In the genomic region with DNA sequence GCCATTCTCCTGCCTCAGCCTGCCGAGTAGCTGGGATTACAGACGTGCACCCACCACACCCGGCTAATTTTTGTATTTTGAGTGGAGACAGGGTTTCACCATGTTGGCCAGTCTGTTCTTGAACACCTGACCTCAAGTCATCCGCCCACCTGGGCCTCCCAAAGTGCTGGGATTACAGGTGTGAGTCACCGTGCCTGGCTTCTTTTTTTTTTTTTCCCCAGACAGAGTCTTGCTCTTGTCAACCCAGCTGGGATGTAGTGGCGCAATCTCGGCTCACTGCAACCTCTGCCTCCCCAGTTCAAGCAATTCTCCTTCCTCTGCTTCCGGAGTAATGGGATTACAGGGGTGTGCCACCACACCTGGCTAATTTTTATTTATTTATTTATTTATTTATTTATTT, we compare ENCODE assay signal across 7 cellular contexts. TPM values are rescaled to one million over a fixed set of nuclear protein-coding genes. Genes with fewer than 3 reads are reported as not detected.
DNase-seq lines count a peak whose midpoint lies in the region; TF ChIP-seq lines count a peak whose summit lies in the region.
"Not testable (repeated sequence)": the region's sequence is repeated elsewhere in the genome, so short reads cannot be mapped to it uniquely, and the experiment has no call there.

No MANE protein-coding gene starts in this region.

- POLR2A ChIA-PET in RWPE1 (lab: Yijun Ruan, JAX; ENCODE audit: low non-redundant PET): not testable (repeated sequence)

- DNase-seq in ELR (ENCODE audit: low read depth): peak; percentile 34
- DNase-seq in HT1080 (ENCODE audit: low read depth): peak; percentile 18
- DNase-seq in RWPE1 (ENCODE audit: low spot score): not testable (repeated sequence)
- DNase-seq in amniotic epithelial cell (ENCODE audit: low read depth): peak; percentile 82
- peak; percentile 71 for DNase-seq in epithelial cell of esophagus (ENCODE audit: low read depth)
- peak; percentile 40 for DNase-seq in iris pigment epithelial cell (ENCODE audit: low read depth)
- peak; percentile 39 for DNase-seq in skeletal muscle cell (ENCODE audit: low read depth)

- H3K4me3 ChIP-seq in epithelial cell of esophagus (ENCODE audit: low read length); skeletal muscle cell (ENCODE audit: low read depth, low read length): not testable (repeated sequence)

- CTCF ChIA-PET in RWPE1 (lab: Yijun Ruan, JAX): interaction anchor here (0.6 kb wide), 1 partner anchor 55 kb away, joined by 3 read pairs; no protein-coding TSS in a partner anchor

- peak overlapping the region; percentile 31; the same call in 1 of the 2 replicates for H3K27ac ChIP-seq in RWPE1

- not testable (repeated sequence) for TF ChIP-seq CTCF in RWPE1 (conservative IDR thresholded peaks at IDR 0.05; ENCODE audit: low read depth); epithelial cell of esophagus (IDR thresholded peaks at IDR 0.05; ENCODE audit: insufficient read depth, low read depth, low read length, missing control alignments)

RNA-seq across cellular contexts. Expression of gene IPO5, which starts 51.5 kb away (rescaled TPM):
- 177 and 187 TPM in 2 replicates for total RNA-seq in HT1080 (2014; rRNA removed; shearing (Covaris generic))
- 129 and 164 TPM in 2 replicates for polyA plus RNA-seq in HT1080 (2015; cell fraction: cytosol; rRNA removed)
- polyA plus RNA-seq in HT1080 (2015; cell fraction: nucleus; rRNA removed): 228 and 257 TPM in 2 replicates
